ENCODE assay signal across 1 cellular context in the genomic region with DNA sequence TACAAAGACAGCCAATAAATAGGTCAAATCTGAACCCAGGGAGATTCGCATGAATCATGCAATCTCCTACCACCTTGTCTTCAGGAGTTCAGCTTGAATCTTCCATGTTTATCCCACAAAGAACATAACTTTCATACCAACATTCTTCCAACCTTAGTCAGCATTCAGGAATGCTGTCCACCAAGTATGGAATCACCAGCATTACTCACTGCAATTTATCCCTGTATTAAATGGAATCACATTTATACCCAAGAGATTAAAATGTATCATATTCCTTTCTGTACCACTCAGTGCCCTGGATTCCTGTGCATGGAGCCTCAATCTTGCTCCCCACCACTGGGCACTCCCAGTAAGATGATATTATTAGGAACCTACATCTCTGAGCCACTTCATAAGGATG.
A peak's percentile ranks its signal among the peaks of the same experiment; 100 is the strongest.
TF ChIP-seq lines count a peak whose summit lies in the region.

No MANE protein-coding gene starts in this region.

TF ChIP-seq in A549, 52 proteins besides CTCF, POLR2A, EP300 and RAD21 (continued from another document):
- TF ChIP-seq, protein P1, sequence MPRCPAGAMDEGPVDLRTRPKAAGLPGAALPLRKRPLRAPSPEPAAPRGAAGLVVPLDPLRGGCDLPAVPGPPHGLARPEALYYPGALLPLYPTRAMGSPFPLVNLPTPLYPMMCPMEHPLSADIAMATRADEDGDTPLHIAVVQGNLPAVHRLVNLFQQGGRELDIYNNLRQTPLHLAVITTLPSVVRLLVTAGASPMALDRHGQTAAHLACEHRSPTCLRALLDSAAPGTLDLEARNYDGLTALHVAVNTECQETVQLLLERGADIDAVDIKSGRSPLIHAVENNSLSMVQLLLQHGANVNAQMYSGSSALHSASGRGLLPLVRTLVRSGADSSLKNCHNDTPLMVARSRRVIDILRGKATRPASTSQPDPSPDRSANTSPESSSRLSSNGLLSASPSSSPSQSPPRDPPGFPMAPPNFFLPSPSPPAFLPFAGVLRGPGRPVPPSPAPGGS (IDR thresholded peaks at IDR 0.05): peak; percentile 32; the same call in 1 of the 3 replicates
- TF ChIP-seq MAFK (IDR thresholded peaks at IDR 0.05; ENCODE audit: partially characterized antibody): peak; percentile 76
- TF ChIP-seq GATA3 (IDR thresholded peaks at IDR 0.05; ENCODE audit: borderline replicate concordance): peak; percentile 90; the same call in 1 of the 2 replicates
- TF ChIP-seq TFCP2L1 (CRISPR knock-in tag; IDR thresholded peaks at IDR 0.05): no peak
- peak; percentile 60; the same call in 1 of the 2 replicates for TF ChIP-seq HOXB5 (CRISPR knock-in tag; IDR thresholded peaks at IDR 0.05)
TF ChIP-seq in A549: peak in this region for 11.
